Comparison of ENCODE assay signal across 13 cellular contexts in the genomic region with DNA sequence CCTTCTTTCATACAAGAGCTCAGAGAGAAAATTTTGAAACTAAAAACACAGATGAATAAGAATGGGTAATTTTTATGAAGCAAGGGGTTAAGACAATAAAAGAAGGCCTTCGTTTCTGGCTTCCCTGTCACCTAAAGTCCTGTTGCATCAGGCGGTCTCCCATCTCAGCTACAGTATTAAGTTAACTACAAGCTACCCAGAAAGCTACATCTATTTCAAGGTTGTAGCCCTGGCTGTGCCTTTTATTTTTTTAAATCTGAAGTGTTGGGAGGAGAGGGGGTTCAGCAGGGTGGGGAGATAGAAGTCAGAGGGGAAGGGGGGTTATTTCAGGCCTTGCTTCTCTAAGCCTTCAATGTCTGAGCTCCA.
DNase-seq lines count a peak whose midpoint lies in the region; ATAC-seq and TF ChIP-seq lines count a peak whose summit lies in the region.
"Had no signal": no experiment of that assay in that cellular context is flagged by ENCODE, and none has a peak within 500 bp of the region (broad histone marks: within the 10 kb centered on the region; RNA-seq: fewer than 3 reads in every experiment).

No MANE protein-coding gene starts in this region.

- no peak overlapping the region for H3K4me2 ChIP-seq in OCI-LY7 (ENCODE audit: low read length)

- POLR2A ChIA-PET in activated naive CD8-positive, alpha-beta T cell treated with anti-CD3 and anti-CD28 coated beads, Interleukin-2, amount 10 ng/mL, durations not matched to agents 7 days and 5 days (lab: Charles Lee) = interaction anchor here (0.8 to 2.7 kb wide), 5 partner anchors 9 to 33 kb away, joined by 3 to 14 read pairs (median 5); no protein-coding TSS in a partner anchor
- POLR2A ChIA-PET in OCI-LY7 (lab: Charles Lee) = interaction anchor here (0.6 to 2.1 kb wide), 8 partner anchors 8 to 1930 kb away, joined by 3 to 11 read pairs (median 3); no protein-coding TSS in a partner anchor

- H3K4me1 Mint-ChIP-seq in activated naive CD8-positive, alpha-beta T cell treated with anti-CD3 and anti-CD28 coated beads, Interleukin-2, amount 10 ng/mL, durations not matched to agents 7 days and 5 days = peaks cover 10% of the 10 kb centered on the region
- peaks cover 24% of the 10 kb centered on the region for H3K4me1 Mint-ChIP-seq in activated naive CD8-positive, alpha-beta T cell treated with anti-CD3 and anti-CD28 coated beads, Interleukin-2, amount 50 U/mL, for 24 hours
- H3K4me1 Mint-ChIP-seq in activated T-helper 1 cell treated with anti-CD3 and anti-CD28 coated beads, Interleukin-12 subunit alpha, Interleukin-12 subunit beta, Interleukin-2, Interleukin-4 antibody, amounts not matched to agents 30 ng/mL and 10 ng/mL and 1 ng/mL, durations not matched to agents 14 hours and 24 hours and 36 hours (ENCODE audit: low read depth) = peaks cover 24% of the 10 kb centered on the region

- no TSS peak for BruUV-seq in OCI-LY7 (replicated peaks; lab: Mats Ljungman, UMichigan)

- H3K4me1 ChIP-seq in mucosa of rectum (ENCODE audit: control insufficient read depth in 2 of 2, insufficient read depth in 2 of 2, low read length in 2 of 2) (peaks cover 21 to 22% of the 10 kb centered on the region in 2 donors), vagina (peaks cover 28% of the 10 kb centered on the region), OCI-LY7 (ENCODE audit: insufficient read depth, low read length, poor library complexity, severe bottlenecking) (no peaks in the 10 kb centered on the region)

- no peaks in the 10 kb centered on the region for H3K27me3 Mint-ChIP-seq in activated naive CD8-positive, alpha-beta T cell treated with anti-CD3 and anti-CD28 coated beads, Interleukin-2, amount 10 ng/mL, durations not matched to agents 7 days and 5 days
- no peaks in the 10 kb centered on the region for H3K27me3 Mint-ChIP-seq in activated naive CD8-positive, alpha-beta T cell treated with anti-CD3 and anti-CD28 coated beads, Interleukin-2, amount 50 U/mL, for 24 hours
- no peaks in the 10 kb centered on the region for H3K27me3 Mint-ChIP-seq in activated T-helper 1 cell treated with anti-CD3 and anti-CD28 coated beads, Interleukin-12 subunit alpha, Interleukin-12 subunit beta, Interleukin-2, Interleukin-4 antibody, amounts not matched to agents 30 ng/mL and 10 ng/mL and 1 ng/mL, durations not matched to agents 14 hours and 24 hours and 36 hours (ENCODE audit: insufficient read depth)
- H3K27me3 Mint-ChIP-seq: activated naive CD8-positive, alpha-beta T cell had no signal

- H3K9me3 ChIP-seq in mucosa of rectum (ENCODE audit: control insufficient read depth in 2 of 2, low read length in 2 of 2) = no peaks in the 10 kb centered on the region
- H3K9me3 ChIP-seq in vagina = no peaks in the 10 kb centered on the region
- no peaks in the 10 kb centered on the region for H3K9me3 ChIP-seq in OCI-LY7 (ENCODE audit: low read length)

- no peaks in the 10 kb centered on the region for H3K9me3 Mint-ChIP-seq in activated naive CD8-positive, alpha-beta T cell treated with anti-CD3 and anti-CD28 coated beads, Interleukin-2, amount 10 ng/mL, durations not matched to agents 7 days and 5 days
- peaks cover 4% of the 10 kb centered on the region for H3K9me3 Mint-ChIP-seq in activated naive CD8-positive, alpha-beta T cell treated with anti-CD3 and anti-CD28 coated beads, Interleukin-2, amount 50 U/mL, for 24 hours
- H3K9me3 Mint-ChIP-seq in activated T-helper 1 cell treated with anti-CD3 and anti-CD28 coated beads, Interleukin-12 subunit alpha, Interleukin-12 subunit beta, Interleukin-2, Interleukin-4 antibody, amounts not matched to agents 30 ng/mL and 10 ng/mL and 1 ng/mL, durations not matched to agents 14 hours and 24 hours and 36 hours = peaks cover 4% of the 10 kb centered on the region

- H3K4me3 Mint-ChIP-seq in activated naive CD8-positive, alpha-beta T cell treated with anti-CD3 and anti-CD28 coated beads, Interleukin-2, amount 10 ng/mL, durations not matched to agents 7 days and 5 days = no peak overlapping the region
- H3K4me3 Mint-ChIP-seq in activated naive CD8-positive, alpha-beta T cell treated with anti-CD3 and anti-CD28 coated beads, Interleukin-2, amount 50 U/mL, for 24 hours = no peak overlapping the region
- H3K4me3 Mint-ChIP-seq in activated T-helper 1 cell treated with anti-CD3 and anti-CD28 coated beads, Interleukin-12 subunit alpha, Interleukin-12 subunit beta, Interleukin-2, Interleukin-4 antibody, amounts not matched to agents 30 ng/mL and 10 ng/mL and 1 ng/mL, durations not matched to agents 14 hours and 24 hours and 36 hours = peak overlapping the region; percentile 15

- H3K27me3 ChIP-seq in mucosa of rectum (ENCODE audit: control insufficient read depth in 2 of 2, insufficient read depth in 2 of 2, low read length in 2 of 2) (no peaks in the 10 kb centered on the region), vagina (no peaks in the 10 kb centered on the region)

- no peaks in the 10 kb centered on the region for H3K36me3 Mint-ChIP-seq in activated naive CD8-positive, alpha-beta T cell treated with anti-CD3 and anti-CD28 coated beads, Interleukin-2, amount 10 ng/mL, durations not matched to agents 7 days and 5 days
- no peaks in the 10 kb centered on the region for H3K36me3 Mint-ChIP-seq in activated naive CD8-positive, alpha-beta T cell treated with anti-CD3 and anti-CD28 coated beads, Interleukin-2, amount 50 U/mL, for 24 hours (ENCODE audit: low read depth)
- H3K36me3 Mint-ChIP-seq in activated T-helper 1 cell treated with anti-CD3 and anti-CD28 coated beads, Interleukin-12 subunit alpha, Interleukin-12 subunit beta, Interleukin-2, Interleukin-4 antibody, amounts not matched to agents 30 ng/mL and 10 ng/mL and 1 ng/mL, durations not matched to agents 14 hours and 24 hours and 36 hours (ENCODE audit: low read depth) = peaks cover 3% of the 10 kb centered on the region
- H3K36me3 Mint-ChIP-seq: activated naive CD8-positive, alpha-beta T cell had no signal

- no peak overlapping the region for H2AFZ ChIP-seq in OCI-LY7 (ENCODE audit: low read length)

- intact Hi-C loops in activated T-helper 1 cell treated with anti-CD3 and anti-CD28 coated beads, Interleukin-12 subunit alpha, Interleukin-12 subunit beta, Interleukin-2, Interleukin-4 antibody, amounts not matched to agents 30 ng/mL and 10 ng/mL and 1 ng/mL, durations not matched to agents 14 hours and 24 hours and 36 hours (cut with micrococcal nuclease) = loop anchor here (2.0 kb wide), 1 partner anchor 30 kb away; no protein-coding TSS in a partner anchor
- intact Hi-C loops in vagina (cut with DNase I) = no loop called here
- intact Hi-C loops in OCI-LY7 (cut with micrococcal nuclease; ENCODE audit: unreplicated experiment) = no loop called here

- H3K27ac ChIP-seq in mucosa of rectum (ENCODE audit: low read depth in 2 of 2, low read length in 2 of 2) = peak overlapping the region; percentile 78 to 81
- H3K27ac ChIP-seq in vagina = peak overlapping the region; percentile 70
- H3K27ac ChIP-seq in OCI-LY7 (ENCODE audit: low read depth, low read length, poor library complexity, severe bottlenecking) = no peak overlapping the region

- H3K36me3 ChIP-seq in mucosa of rectum (ENCODE audit: control insufficient read depth in 2 of 2, insufficient read depth in 2 of 2, low read length in 2 of 2) (no peaks in the 10 kb centered on the region), vagina (no peaks in the 10 kb centered on the region), OCI-LY7 (ENCODE audit: insufficient read depth, low read length) (no peaks in the 10 kb centered on the region)

- TF ChIP-seq CTCF in vagina (IDR thresholded peaks at IDR 0.05) (no peak), OCI-LY7 (conservative IDR thresholded peaks at IDR 0.05; ENCODE audit: low read length) (no peak)

- peak overlapping the region; percentile 92 for H3K27ac Mint-ChIP-seq in activated naive CD8-positive, alpha-beta T cell treated with anti-CD3 and anti-CD28 coated beads, Interleukin-2, amount 10 ng/mL, durations not matched to agents 7 days and 5 days
- no peak overlapping the region for H3K27ac Mint-ChIP-seq in activated naive CD8-positive, alpha-beta T cell treated with anti-CD3 and anti-CD28 coated beads, Interleukin-2, amount 50 U/mL, for 24 hours
- no peak overlapping the region for H3K27ac Mint-ChIP-seq in activated T-helper 1 cell treated with anti-CD3 and anti-CD28 coated beads, Interleukin-12 subunit alpha, Interleukin-12 subunit beta, Interleukin-2, Interleukin-4 antibody, amounts not matched to agents 30 ng/mL and 10 ng/mL and 1 ng/mL, durations not matched to agents 14 hours and 24 hours and 36 hours

- H3K9ac ChIP-seq in mucosa of rectum (ENCODE audit: low read depth in 1 of 2, low read length in 2 of 2) = peak overlapping the region in 1 of 2 donors; percentile 8

- no peaks in the 10 kb centered on the region for H3K9me2 ChIP-seq in OCI-LY7 (ENCODE audit: insufficient read depth, low read length)

- CTCF ChIA-PET in OCI-LY7 (lab: Charles Lee; ENCODE audit: unreplicated experiment) = no interaction called here

- no peak for DNase-seq in activated naive CD8-positive, alpha-beta T cell treated with anti-CD3 and anti-CD28 coated beads, Interleukin-2, amount 10 ng/mL, durations not matched to agents 7 days and 5 days
- no peak for DNase-seq in activated naive CD8-positive, alpha-beta T cell treated with anti-CD3 and anti-CD28 coated beads, Interleukin-2, amount 50 U/mL, for 24 hours
- no peak for DNase-seq in activated T-helper 1 cell treated with anti-CD3 and anti-CD28 coated beads, Interleukin-12 subunit alpha, Interleukin-12 subunit beta, Interleukin-2, Interleukin-4 antibody, amounts not matched to agents 30 ng/mL and 10 ng/mL and 1 ng/mL, durations not matched to agents 14 hours and 24 hours and 36 hours (ENCODE audit: low spot score)
- DNase-seq in vagina (ENCODE audit: extremely low spot score in 2 of 2) (no peak), DMS79 (lab: John Stamatoyannopoulos, UW) (no peak), OCI-LY7 (ENCODE audit: low spot score) (no peak)
- no peak for DNase-seq in stimulated activated naive CD4-positive, alpha-beta T cell (lab: John Stamatoyannopoulos, UW)
- DNase-seq: cortex of kidney, DND-41, NCI-H1694 treated with DMSO at 0.1 percent for 48 hours, SW 1271 had no signal

- no peaks in the 10 kb centered on the region for H3K79me2 ChIP-seq in OCI-LY7 (ENCODE audit: insufficient read depth, low read depth, low read length)

- no peak overlapping the region for H3K4me3 ChIP-seq in mucosa of rectum (ENCODE audit: low read length in 2 of 2)
- H3K4me3 ChIP-seq in vagina = no peak overlapping the region
- no peak overlapping the region for H3K4me3 ChIP-seq in OCI-LY7 (ENCODE audit: low read depth, low read length, poor library complexity, severe bottlenecking)

- ATAC-seq in activated naive CD8-positive, alpha-beta T cell treated with anti-CD3 and anti-CD28 coated beads, Interleukin-2, amount 10 ng/mL, durations not matched to agents 7 days and 5 days (ENCODE audit: low read depth) = no peak
- ATAC-seq in activated naive CD8-positive, alpha-beta T cell treated with anti-CD3 and anti-CD28 coated beads, Interleukin-2, amount 50 U/mL, for 24 hours = no peak

- H4K20me1 ChIP-seq in OCI-LY7 (ENCODE audit: insufficient read depth, low read length) = no peaks in the 10 kb centered on the region

- TF ChIP-seq POLR2A in vagina (IDR thresholded peaks at IDR 0.05) = no peak
